Comparison of ENCODE assay signal across 1 cellular context in the genomic region with DNA sequence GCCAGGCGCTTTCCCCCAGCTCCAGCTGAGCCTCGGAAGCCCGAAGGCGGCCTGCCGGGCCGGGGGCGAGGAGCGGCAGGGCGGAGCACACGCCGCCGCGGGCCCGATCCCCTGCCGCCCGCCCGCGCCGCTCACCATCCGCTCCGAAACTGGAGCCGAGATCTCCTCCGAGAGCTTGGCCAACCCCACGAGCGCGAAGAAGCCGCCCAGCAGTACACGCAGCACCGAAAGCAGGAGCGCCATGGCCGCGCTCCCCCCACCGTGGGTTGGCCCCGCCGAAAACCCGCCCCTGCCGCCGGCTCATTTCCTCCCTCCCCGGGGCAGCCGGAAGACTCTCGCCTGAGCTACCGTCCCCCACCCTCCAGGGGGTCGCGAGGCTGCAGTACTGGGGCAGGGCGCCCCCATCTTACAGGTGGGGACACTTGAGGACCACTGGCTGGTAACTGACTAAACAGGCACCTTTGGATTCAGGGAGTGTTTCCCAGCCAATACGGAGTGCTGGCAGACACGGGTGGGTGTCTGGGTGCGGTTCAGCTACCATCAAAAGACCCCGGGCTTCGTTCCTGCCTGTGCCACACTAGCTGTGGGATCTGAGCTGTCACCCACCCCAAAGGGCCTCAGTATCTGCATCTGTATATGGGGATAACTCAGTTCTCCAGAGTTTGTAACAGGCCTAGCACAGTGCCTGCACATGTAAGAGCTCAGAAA.
TF ChIP-seq lines count a peak whose summit lies in the region.

TSS of gene TMEM35B (minus strand) at position 285 of the 708 bp plus-strand sequence. CDS start at position 243, 42 bp downstream.

TF ChIP-seq in HepG2, 621 proteins besides CTCF, POLR2A, EP300 and RAD21 (continued from another document):
- TF ChIP-seq, protein P1, sequence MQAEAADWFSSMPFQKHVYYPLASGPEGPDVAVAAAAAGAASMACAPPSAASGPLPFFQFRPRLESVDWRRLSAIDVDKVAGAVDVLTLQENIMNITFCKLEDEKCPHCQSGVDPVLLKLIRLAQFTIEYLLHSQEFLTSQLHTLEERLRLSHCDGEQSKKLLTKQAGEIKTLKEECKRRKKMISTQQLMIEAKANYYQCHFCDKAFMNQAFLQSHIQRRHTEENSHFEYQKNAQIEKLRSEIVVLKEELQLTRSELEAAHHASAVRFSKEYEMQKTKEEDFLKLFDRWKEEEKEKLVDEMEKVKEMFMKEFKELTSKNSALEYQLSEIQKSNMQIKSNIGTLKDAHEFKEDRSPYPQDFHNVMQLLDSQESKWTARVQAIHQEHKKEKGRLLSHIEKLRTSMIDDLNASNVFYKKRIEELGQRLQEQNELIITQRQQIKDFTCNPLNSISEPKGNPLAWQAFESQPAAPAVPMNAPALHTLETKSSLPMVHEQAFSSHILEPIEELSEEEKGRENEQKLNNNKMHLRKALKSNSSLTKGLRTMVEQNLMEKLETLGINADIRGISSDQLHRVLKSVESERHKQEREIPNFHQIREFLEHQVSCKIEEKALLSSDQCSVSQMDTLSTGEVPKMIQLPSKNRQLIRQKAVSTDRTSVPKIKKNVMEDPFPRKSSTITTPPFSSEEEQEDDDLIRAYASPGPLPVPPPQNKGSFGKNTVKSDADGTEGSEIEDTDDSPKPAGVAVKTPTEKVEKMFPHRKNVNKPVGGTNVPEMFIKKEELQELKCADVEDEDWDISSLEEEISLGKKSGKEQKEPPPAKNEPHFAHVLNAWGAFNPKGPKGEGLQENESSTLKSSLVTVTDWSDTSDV (CRISPR knock-in tag; IDR thresholded peaks at IDR 0.05) = no peak
- TF ChIP-seq RBFOX2 (IDR thresholded peaks at IDR 0.05; ENCODE audit: low read depth, low read length) (peak; percentile 81), ETV5 (CRISPR knock-in tag; IDR thresholded peaks at IDR 0.05; ENCODE audit: borderline replicate concordance) (peak; percentile 45; the same call in 1 of the 2 replicates), GTF3A (CRISPR knock-in tag; conservative IDR thresholded peaks at IDR 0.05) (no peak), ZNF589 (CRISPR knock-in tag; conservative IDR thresholded peaks at IDR 0.05) (no peak), FOSL2 (CRISPR knock-in tag; IDR thresholded peaks at IDR 0.05) (0 out of 2 replicates have a peak, but pooled peaks have one; percentile 20), NFATC3 (CRISPR knock-in tag; IDR thresholded peaks at IDR 0.05) (no peak), NFE2 (CRISPR knock-in tag; IDR thresholded peaks at IDR 0.05) (no peak), HOXD1 (CRISPR knock-in tag; IDR thresholded peaks at IDR 0.05) (no peak), MAZ (IDR thresholded peaks at IDR 0.05; ENCODE audit: borderline replicate concordance, low read depth, low read length) (no peak), MAZ (CRISPR knock-in tag; IDR thresholded peaks at IDR 0.05; ENCODE audit: low read depth) (peak; percentile 31; the same call in 1 of the 2 replicates), REXO4 (CRISPR knock-in tag; IDR thresholded peaks at IDR 0.05; ENCODE audit: borderline replicate concordance) (no peak), ZNF816 (CRISPR knock-in tag; IDR thresholded peaks at IDR 0.05; ENCODE audit: borderline replicate concordance) (no peak), KDM4B (CRISPR knock-in tag; IDR thresholded peaks at IDR 0.05) (0 out of 2 replicates have a peak, but pooled peaks have one; percentile 62), PATZ1 (CRISPR knock-in tag; IDR thresholded peaks at IDR 0.05) (peak; percentile 90)
- TF ChIP-seq, protein P2, sequence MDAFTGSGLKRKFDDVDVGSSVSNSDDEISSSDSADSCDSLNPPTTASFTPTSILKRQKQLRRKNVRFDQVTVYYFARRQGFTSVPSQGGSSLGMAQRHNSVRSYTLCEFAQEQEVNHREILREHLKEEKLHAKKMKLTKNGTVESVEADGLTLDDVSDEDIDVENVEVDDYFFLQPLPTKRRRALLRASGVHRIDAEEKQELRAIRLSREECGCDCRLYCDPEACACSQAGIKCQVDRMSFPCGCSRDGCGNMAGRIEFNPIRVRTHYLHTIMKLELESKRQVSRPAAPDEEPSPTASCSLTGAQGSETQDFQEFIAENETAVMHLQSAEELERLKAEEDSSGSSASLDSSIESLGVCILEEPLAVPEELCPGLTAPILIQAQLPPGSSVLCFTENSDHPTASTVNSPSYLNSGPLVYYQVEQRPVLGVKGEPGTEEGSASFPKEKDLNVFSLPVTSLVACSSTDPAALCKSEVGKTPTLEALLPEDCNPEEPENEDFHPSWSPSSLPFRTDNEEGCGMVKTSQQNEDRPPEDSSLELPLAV (CRISPR knock-in tag; conservative IDR thresholded peaks at IDR 0.05; ENCODE audit: low read depth) = no peak
- TF ChIP-seq, protein P3, sequence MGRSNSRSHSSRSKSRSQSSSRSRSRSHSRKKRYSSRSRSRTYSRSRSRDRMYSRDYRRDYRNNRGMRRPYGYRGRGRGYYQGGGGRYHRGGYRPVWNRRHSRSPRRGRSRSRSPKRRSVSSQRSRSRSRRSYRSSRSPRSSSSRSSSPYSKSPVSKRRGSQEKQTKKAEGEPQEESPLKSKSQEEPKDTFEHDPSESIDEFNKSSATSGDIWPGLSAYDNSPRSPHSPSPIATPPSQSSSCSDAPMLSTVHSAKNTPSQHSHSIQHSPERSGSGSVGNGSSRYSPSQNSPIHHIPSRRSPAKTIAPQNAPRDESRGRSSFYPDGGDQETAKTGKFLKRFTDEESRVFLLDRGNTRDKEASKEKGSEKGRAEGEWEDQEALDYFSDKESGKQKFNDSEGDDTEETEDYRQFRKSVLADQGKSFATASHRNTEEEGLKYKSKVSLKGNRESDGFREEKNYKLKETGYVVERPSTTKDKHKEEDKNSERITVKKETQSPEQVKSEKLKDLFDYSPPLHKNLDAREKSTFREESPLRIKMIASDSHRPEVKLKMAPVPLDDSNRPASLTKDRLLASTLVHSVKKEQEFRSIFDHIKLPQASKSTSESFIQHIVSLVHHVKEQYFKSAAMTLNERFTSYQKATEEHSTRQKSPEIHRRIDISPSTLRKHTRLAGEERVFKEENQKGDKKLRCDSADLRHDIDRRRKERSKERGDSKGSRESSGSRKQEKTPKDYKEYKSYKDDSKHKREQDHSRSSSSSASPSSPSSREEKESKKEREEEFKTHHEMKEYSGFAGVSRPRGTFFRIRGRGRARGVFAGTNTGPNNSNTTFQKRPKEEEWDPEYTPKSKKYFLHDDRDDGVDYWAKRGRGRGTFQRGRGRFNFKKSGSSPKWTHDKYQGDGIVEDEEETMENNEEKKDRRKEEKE (IDR thresholded peaks at IDR 0.05) = no peak
